ENCODE assay signal across 18 cellular contexts in genomic region chr5:87210743-87211142, GRCh38. TPM values are rescaled to one million over a fixed set of nuclear protein-coding genes. Genes with fewer than 3 reads are reported as not detected.
A peak's percentile ranks its signal among the peaks of the same experiment; 100 is the strongest.
DNase-seq lines count a peak whose midpoint lies in the region; ATAC-seq and TF ChIP-seq lines count a peak whose summit lies in the region.
"Had no signal": no experiment of that assay in that cellular context is flagged by ENCODE, and none has a peak within 500 bp of the region (broad histone marks: within the 10 kb centered on the region; RNA-seq: fewer than 3 reads in every experiment).

No MANE protein-coding gene starts in this region.

- H3K4me3 ChIP-seq in GM12865 (ENCODE audit: low read depth, low read length), result no peak overlapping the region
- no peak overlapping the region for H3K4me3 ChIP-seq in mucosa of descending colon
- H3K4me3 ChIP-seq: SJCRH30, stomach had no signal

- H3K36me3 ChIP-seq in mucosa of descending colon (ENCODE audit: low read depth), result no peaks in the 10 kb centered on the region
- H3K36me3 ChIP-seq: SJCRH30, stomach had no signal

- POLR2A ChIA-PET in RWPE1 (lab: Yijun Ruan, JAX; ENCODE audit: low non-redundant PET), result no interaction called here

- H3K4me1 ChIP-seq in mucosa of descending colon (ENCODE audit: low read depth), result no peaks in the 10 kb centered on the region

- CTCF ChIA-PET in RWPE1 (lab: Yijun Ruan, JAX), result interaction anchor here (0.7 kb wide), 1 partner anchor 32 kb away, joined by 3 read pairs; no protein-coding TSS in a partner anchor

- H3K9me3 ChIP-seq in mucosa of descending colon, result no peaks in the 10 kb centered on the region
- H3K9me3 ChIP-seq: SJCRH30 had no signal

- DNase-seq in GM12865 (ENCODE audit: low read depth) (peak; percentile 51), RWPE1 (ENCODE audit: low spot score) (peak; percentile 59), mucosa of descending colon (peak in 1 of 3 donors; percentile 56)
- DNase-seq: activated CD4-positive, alpha-beta T cell treated with anti-CD3 and anti-CD28 coated beads for 48 hours; activated naive CD8-positive, alpha-beta T cell treated with anti-CD3 and anti-CD28 coated beads for 36 hours; activated T-cell treated with anti-CD3 and anti-CD28 coated beads, Interleukin-2, amount 50 U/mL, for 1 hour; AML-193; effector memory CD8-positive, alpha-beta T cell; MV-4-11; naive thymus-derived CD4-positive, alpha-beta T cell; NCI-H2171; SJCRH30; stomach had no signal

- no peak for TF ChIP-seq CTCF in GM12865 (IDR thresholded peaks at IDR 0.05; ENCODE audit: insufficient read depth, low read depth, low read length, missing control alignments)
- no peak for TF ChIP-seq CTCF in RWPE1 (conservative IDR thresholded peaks at IDR 0.05; ENCODE audit: low read depth)
- TF ChIP-seq CTCF in mucosa of descending colon (IDR thresholded peaks at IDR 0.05), result no peak

- intact Hi-C loops in mucosa of descending colon (cut with DNase I, micrococcal nuclease), result no loop called here

- peak; percentile 56 for ATAC-seq in HG03469 (IDR thresholded peaks at IDR 0.05; ENCODE audit: unreplicated experiment)
- peak; percentile 79 for ATAC-seq in mucosa of descending colon
- no peak for ATAC-seq in GM21447 (IDR thresholded peaks at IDR 0.05; ENCODE audit: unreplicated experiment)
- no peak for ATAC-seq in GM21786 (IDR thresholded peaks at IDR 0.05; ENCODE audit: unreplicated experiment)
- ATAC-seq in GM21515 (IDR thresholded peaks at IDR 0.05; ENCODE audit: unreplicated experiment), result no peak
- no peak for ATAC-seq in GM18519 (IDR thresholded peaks at IDR 0.05; ENCODE audit: low FRiP score, unreplicated experiment)
- ATAC-seq: effector memory CD8-positive, alpha-beta T cell; naive thymus-derived CD4-positive, alpha-beta T cell had no signal

- H3K27ac ChIP-seq in RWPE1, result no peak overlapping the region
- H3K27ac ChIP-seq: SJCRH30 had no signal

RNA-seq across cellular contexts. Expression of gene RASA1, which starts 56.9 kb away (rescaled TPM):
- total RNA-seq in mucosa of descending colon, result 10 to 100 TPM; 25.0 to 27.0 (median 25.8) TPM

Comparison
In these comparisons a context has a peak if more than half of its experiments do, and no peak if none do; other contexts are left out.
1. ATAC-seq: peak in HG03469 (single experiment) and mucosa of descending colon (single experiment); none in GM21447 (single experiment), GM21786 (single experiment), GM21515 (single experiment) and GM18519 (single experiment).